ENCODE assay signal across 8 cellular contexts in the genomic region with DNA sequence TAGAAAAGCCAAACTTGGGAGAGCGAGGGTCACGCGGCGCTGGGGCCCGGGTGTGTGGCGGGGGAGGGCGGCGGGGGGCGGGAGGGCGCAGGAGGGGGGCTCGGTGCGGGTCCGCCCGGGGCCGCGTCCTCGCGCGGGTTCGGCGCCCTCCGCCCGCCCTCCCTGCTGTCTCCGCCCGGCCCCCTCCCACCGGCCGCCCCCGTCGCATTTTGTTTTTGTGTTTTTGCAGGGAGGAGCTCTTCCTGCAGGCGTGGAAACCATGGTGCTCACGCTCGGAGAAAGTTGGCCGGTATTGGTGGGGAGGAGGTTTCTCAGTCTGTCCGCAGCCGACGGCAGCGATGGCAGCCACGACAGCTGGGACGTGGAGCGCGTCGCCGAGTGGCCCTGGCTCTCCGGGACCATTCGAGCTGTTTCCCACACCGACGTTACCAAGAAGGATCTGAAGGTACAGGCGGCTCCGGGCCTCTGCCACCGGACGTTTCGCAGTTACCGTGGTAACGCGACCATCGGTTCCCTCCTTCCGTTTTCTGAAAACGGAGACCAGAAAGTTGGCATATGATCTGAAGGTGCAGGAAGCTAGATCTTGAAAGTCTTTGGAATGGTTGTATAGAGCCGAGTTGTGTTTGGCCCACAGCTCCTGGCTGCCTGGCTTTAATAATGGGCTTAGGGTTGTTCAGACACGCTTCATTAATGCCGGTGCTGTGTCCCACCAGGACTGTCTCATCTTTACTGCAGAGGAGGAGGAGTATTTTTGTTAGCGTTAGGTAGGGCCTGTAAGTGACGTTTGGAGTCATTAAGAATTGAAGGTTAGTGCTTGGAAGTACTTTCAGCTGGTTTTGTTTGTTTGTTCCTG. TPM values are rescaled to one million over a fixed set of nuclear protein-coding genes. Genes with fewer than 3 reads are reported as not detected.
DNase-seq lines count a peak whose midpoint lies in the region; ATAC-seq and TF ChIP-seq lines count a peak whose summit lies in the region.

No MANE protein-coding gene starts in this region.

- H3K27ac Mint-ChIP-seq in activated CD4-positive, alpha-beta T cell treated with anti-CD3 and anti-CD28 coated beads for 36 hours: peak overlapping the region; percentile 94
- H3K27ac Mint-ChIP-seq in chondrocyte (ENCODE audit: unreplicated experiment): peak overlapping the region; percentile 97

- peaks cover 49% of the 10 kb centered on the region for H3K4me1 Mint-ChIP-seq in activated CD4-positive, alpha-beta T cell treated with anti-CD3 and anti-CD28 coated beads for 36 hours
- H3K4me1 Mint-ChIP-seq in chondrocyte (ENCODE audit: low read depth): peaks cover 41% of the 10 kb centered on the region

- POLR2A ChIA-PET in activated CD4-positive, alpha-beta T cell treated with anti-CD3 and anti-CD28 coated beads for 36 hours (lab: Charles Lee): interaction anchor here (0.6 to 1.9 kb wide), 9 partner anchors 7 to 1574 kb away, joined by 3 to 16 read pairs (median 4); partner anchors contain the start of genes RNF103 and RNU2-63P

- DNase-seq in DMS53 treated with DMSO at 0.1 percent for 48 hours (lab: John Stamatoyannopoulos, UW; ENCODE audit: unreplicated experiment) (peak; percentile 72), NCI-H1105 treated with DMSO at 0.1 percent for 48 hours (lab: John Stamatoyannopoulos, UW) (peak; percentile 33), chondrocyte (ENCODE audit: low spot score) (no peak), kidney tubule cell (ENCODE audit: low spot score) (peak; percentile 59), T1000 (lab: John Stamatoyannopoulos, UW) (no peak)
- DNase-seq in activated CD4-positive, alpha-beta T cell treated with anti-CD3 and anti-CD28 coated beads for 36 hours: peak; percentile 80
- peak; percentile 45 to 50 for DNase-seq in stimulated activated CD4-positive, alpha-beta T cell treated with anti-CD3 and anti-CD28 coated beads, Interleukin-1b, Interleukin-23, amount 100 ng/mL, for 4 hours (ENCODE audit: low read depth in 2 of 2)

- peak; percentile 12 for ATAC-seq in GM21786 (IDR thresholded peaks at IDR 0.05; ENCODE audit: unreplicated experiment)
- peak; percentile 4 for ATAC-seq in activated CD4-positive, alpha-beta T cell treated with anti-CD3 and anti-CD28 coated beads for 36 hours

- peaks cover 53% of the 10 kb centered on the region for H3K36me3 Mint-ChIP-seq in activated CD4-positive, alpha-beta T cell treated with anti-CD3 and anti-CD28 coated beads for 36 hours (ENCODE audit: low read depth)
- peaks cover 21% of the 10 kb centered on the region for H3K36me3 Mint-ChIP-seq in chondrocyte (ENCODE audit: low read depth)

- peaks cover 14% of the 10 kb centered on the region for H3K9me3 Mint-ChIP-seq in activated CD4-positive, alpha-beta T cell treated with anti-CD3 and anti-CD28 coated beads for 36 hours (ENCODE audit: low read depth)
- peaks cover 18% of the 10 kb centered on the region for H3K9me3 Mint-ChIP-seq in chondrocyte (ENCODE audit: low read depth)

- CTCF ChIA-PET in activated CD4-positive, alpha-beta T cell treated with anti-CD3 and anti-CD28 coated beads for 36 hours (lab: Charles Lee): interaction anchor here (0.6 to 1.6 kb wide), 6 partner anchors 25 to 1087 kb away, joined by 3 read pairs; no protein-coding TSS in a partner anchor

- H3K27me3 Mint-ChIP-seq in activated CD4-positive, alpha-beta T cell treated with anti-CD3 and anti-CD28 coated beads for 36 hours: no peaks in the 10 kb centered on the region
- no peaks in the 10 kb centered on the region for H3K27me3 Mint-ChIP-seq in chondrocyte (ENCODE audit: low read depth)

- H3K4me3 Mint-ChIP-seq in activated CD4-positive, alpha-beta T cell treated with anti-CD3 and anti-CD28 coated beads for 36 hours: peak overlapping the region; percentile 90
- H3K4me3 Mint-ChIP-seq in chondrocyte (ENCODE audit: unreplicated experiment): peak overlapping the region; percentile 91

- TF ChIP-seq CTCF in chondrocyte (IDR thresholded peaks at IDR 0.05): no peak

- intact Hi-C loops in activated CD4-positive, alpha-beta T cell treated with anti-CD3 and anti-CD28 coated beads for 36 hours (cut with DNase I, micrococcal nuclease): loop anchor here (1.0 to 10.0 kb wide), 10 partner anchors 121 to 1115 kb away; partner anchors contain the start of genes CHMP3 (in 2 of the 2), PTCD3 (in 2 of the 2), RNF103 (in 2 of the 2) and C2orf68 (in 1 of the 2)

RNA-seq across cellular contexts. Expression of gene KDM3A, which starts 0.8 kb away (rescaled TPM):
- 10 to 100 TPM; 68.9 to 82.9 TPM for total RNA-seq in activated CD4-positive, alpha-beta T cell treated with anti-CD3 and anti-CD28 coated beads for 36 hours
- total RNA-seq in chondrocyte: 31.3 to 49.3 TPM (median 47.7 TPM) in 3 replicates

Comparison
In these comparisons a context has a peak if more than half of its experiments do, and no peak if none do; other contexts are left out.
1. DNase-seq: peak in DMS53 treated with DMSO at 0.1 percent for 48 hours (single experiment), NCI-H1105 treated with DMSO at 0.1 percent for 48 hours (single experiment), activated CD4-positive, alpha-beta T cell treated with anti-CD3 and anti-CD28 coated beads for 36 hours (single experiment), kidney tubule cell (single experiment) and stimulated activated CD4-positive, alpha-beta T cell treated with anti-CD3 and anti-CD28 coated beads, Interleukin-1b, Interleukin-23, amount 100 ng/mL, for 4 hours (2 of 2); none in chondrocyte (single experiment) and T1000 (single experiment).